In genomic region chr7:76234931-76235441, GRCh38 we compare ENCODE assay signal across 8 cellular contexts. TPM values are rescaled to one million over a fixed set of nuclear protein-coding genes. Genes with fewer than 3 reads are reported as not detected.
A peak's percentile ranks its signal among the peaks of the same experiment; 100 is the strongest.
DNase-seq lines count a peak whose midpoint lies in the region; ATAC-seq and TF ChIP-seq lines count a peak whose summit lies in the region.

No MANE protein-coding gene starts in this region.

- H3K4me2 ChIP-seq in osteoblast (ENCODE audit: insufficient read depth, low read length) = peak overlapping the region; percentile 65

- H3K27me3 Mint-ChIP-seq in CD4-positive, alpha-beta T cell = peaks cover 74% of the 10 kb centered on the region

- POLR2A ChIA-PET in CD4-positive, alpha-beta T cell (lab: Charles Lee) = no interaction called here

- peaks cover 34% of the 10 kb centered on the region for H3K27me3 ChIP-seq in CD4-positive, alpha-beta T cell (ENCODE audit: control insufficient read depth, insufficient read depth, low read length)
- peaks cover 0 to 5% of the 10 kb centered on the region in 2 donors for H3K27me3 ChIP-seq in Peyer's patch
- H3K27me3 ChIP-seq in osteoblast (ENCODE audit: insufficient read depth, low read length) = peaks cover 12% of the 10 kb centered on the region

- H3K9me3 Mint-ChIP-seq in CD4-positive, alpha-beta T cell = no peaks in the 10 kb centered on the region

- ATAC-seq in CD4-positive, alpha-beta T cell (ENCODE audit: poor library complexity) = peak; percentile 88

- peak overlapping the region; percentile 34 for H3K4me3 Mint-ChIP-seq in CD4-positive, alpha-beta T cell

- CTCF ChIA-PET in CD4-positive, alpha-beta T cell (lab: Charles Lee) = no interaction called here

- no peaks in the 10 kb centered on the region for H3K79me2 ChIP-seq in osteoblast (ENCODE audit: insufficient read depth, low read length)

- no peaks in the 10 kb centered on the region for H3K9me3 ChIP-seq in CD4-positive, alpha-beta T cell (ENCODE audit: control insufficient read depth, low read length)
- H3K9me3 ChIP-seq in Peyer's patch = no peaks in the 10 kb centered on the region
- no peaks in the 10 kb centered on the region for H3K9me3 ChIP-seq in osteoblast (ENCODE audit: low read depth, low read length)

- H3K27ac Mint-ChIP-seq in CD4-positive, alpha-beta T cell = no peak overlapping the region

- TF ChIP-seq POLR2A in Peyer's patch (IDR thresholded peaks at IDR 0.05) = no peak

- peak overlapping the region; percentile 65 for H2AFZ ChIP-seq in osteoblast (ENCODE audit: low read length)

- H3K36me3 Mint-ChIP-seq in CD4-positive, alpha-beta T cell (ENCODE audit: low read depth) = no peaks in the 10 kb centered on the region

- no peaks in the 10 kb centered on the region for H3K36me3 ChIP-seq in Peyer's patch
- no peaks in the 10 kb centered on the region for H3K36me3 ChIP-seq in osteoblast (ENCODE audit: insufficient read depth, low read length)

- intact Hi-C loops in CD4-positive, alpha-beta T cell (cut with DNase I, micrococcal nuclease) = no loop called here

- H3K4me3 ChIP-seq in HFF-Myc (replicated peaks; ENCODE audit: low read depth, low read length) = peak overlapping the region; percentile 30; the same call in 1 of the 2 replicates
- H3K4me3 ChIP-seq in Peyer's patch = peak overlapping the region in 3 of 4 donors; percentile 7 to 32 (median 31)
- peak overlapping the region; percentile 18 to 27 for H3K4me3 ChIP-seq in foreskin fibroblast (ENCODE audit: low read depth in 1 of 2, low read length in 2 of 2)
- H3K4me3 ChIP-seq in osteoblast (ENCODE audit: insufficient read depth, low read length) = peak overlapping the region; percentile 51

- peaks cover 6% of the 10 kb centered on the region for H3K4me1 Mint-ChIP-seq in CD4-positive, alpha-beta T cell (ENCODE audit: low read depth)

- DNase-seq in CD4-positive, alpha-beta T cell = peak; percentile 46 to 71 (median 60)
- DNase-seq in HFF-Myc (ENCODE audit: extremely low read depth, low read depth) (peak; percentile 54), Peyer's patch (peak; percentile 56 to 83 (median 74)), activated gamma-delta T cell (lab: John Stamatoyannopoulos, UW) (peak; percentile 35), foreskin fibroblast (peak; percentile 86 to 92), osteoblast (ENCODE audit: insufficient read length, low spot score, missing footprints) (peak; percentile 98), superior temporal gyrus (ENCODE audit: extremely low spot score) (peak; percentile 26), NCI-H510A treated with DMSO at 0.1 percent for 48 hours (lab: John Stamatoyannopoulos, UW) (no peak)

- H3K4me1 ChIP-seq in Peyer's patch (peaks cover 0 to 6% (median 2%) of the 10 kb centered on the region in 4 donors), osteoblast (ENCODE audit: insufficient read depth, low read length) (peaks cover 4% of the 10 kb centered on the region)

- H4K20me1 ChIP-seq in osteoblast (ENCODE audit: insufficient read depth, low read length) = no peaks in the 10 kb centered on the region

- TF ChIP-seq CTCF in CD4-positive, alpha-beta T cell (IDR thresholded peaks at IDR 0.05) = no peak
- TF ChIP-seq CTCF in HFF-Myc (IDR thresholded peaks at IDR 0.05; ENCODE audit: low read depth, low read length, missing control alignments) = no peak
- no peak for TF ChIP-seq CTCF in Peyer's patch (IDR thresholded peaks at IDR 0.05)
- no peak for TF ChIP-seq CTCF in foreskin fibroblast (IDR thresholded peaks at IDR 0.05; ENCODE audit: low read depth, low read length)
- no peak for TF ChIP-seq CTCF in osteoblast (IDR thresholded peaks at IDR 0.05; ENCODE audit: extremely low read depth, low read depth, low read length)

- H3K27ac ChIP-seq in CD4-positive, alpha-beta T cell (ENCODE audit: low read depth, low read length) = no peak overlapping the region
- H3K27ac ChIP-seq in Peyer's patch = no peak overlapping the region
- no peak overlapping the region for H3K27ac ChIP-seq in osteoblast (ENCODE audit: low read depth, low read length)

RNA-seq across cellular contexts. Expression of gene SRRM3, which starts 33.3 kb away (rescaled TPM):
- total RNA-seq in CD4-positive, alpha-beta T cell = not detected
- total RNA-seq in Peyer's patch (1 to 10 TPM in 2 of 4 donors, under 1 TPM in 1, not detected in 1; 0.85 to 7.4 (median 1.2) TPM), osteoblast (0.29 and 0.36 TPM in 2 replicates)
